ENCODE assay signal across 14 cellular contexts in genomic region chr7:135716677-135717238, GRCh38. TPM values are rescaled to one million over a fixed set of nuclear protein-coding genes. Genes with fewer than 3 reads are reported as not detected.
DNase-seq lines count a peak whose midpoint lies in the region; ATAC-seq, FAIRE-seq and TF ChIP-seq lines count a peak whose summit lies in the region.
"Had no signal": no experiment of that assay in that cellular context is flagged by ENCODE, and none has a peak within 500 bp of the region (broad histone marks: within the 10 kb centered on the region; RNA-seq: fewer than 3 reads in every experiment).

No MANE protein-coding gene starts in this region.

- CTCF ChIA-PET in MCF 10A (lab: Yijun Ruan, JAX): interaction anchor here (0.6 to 3.7 kb wide), 8 partner anchors 19 to 763 kb away, joined by 3 to 18 read pairs (median 3); no protein-coding TSS in a partner anchor
- CTCF ChIA-PET in endothelial cell of umbilical vein (lab: Charles Lee): interaction anchor here (0.7 to 1.5 kb wide), 5 partner anchors 12 to 46 kb away, joined by 3 to 6 read pairs (median 4); no protein-coding TSS in a partner anchor

- no peaks in the 10 kb centered on the region for H3K9me1 ChIP-seq in endothelial cell of umbilical vein (replicated peaks; ENCODE audit: control insufficient read depth, extremely low read depth, insufficient read depth, low read length)

- no peaks in the 10 kb centered on the region for H3K79me2 ChIP-seq in endothelial cell of umbilical vein (ENCODE audit: control insufficient read depth, insufficient read depth, low read length)

- H3K4me1 Mint-ChIP-seq in MCF 10A (ENCODE audit: insufficient read depth, unreplicated experiment) (no peaks in the 10 kb centered on the region), endodermal cell (peaks cover 11% of the 10 kb centered on the region)

- H3K27me3 Mint-ChIP-seq in MCF 10A (ENCODE audit: insufficient read depth, unreplicated experiment) (no peaks in the 10 kb centered on the region), endodermal cell (ENCODE audit: insufficient read depth) (no peaks in the 10 kb centered on the region)

- H3K27ac Mint-ChIP-seq in MCF 10A (ENCODE audit: low read depth, unreplicated experiment) (no peak overlapping the region), endodermal cell (no peak overlapping the region)
- H3K27ac Mint-ChIP-seq: activated CD8-positive, alpha-beta memory T cell treated with anti-CD3 and anti-CD28 coated beads, Interleukin-2, amount 10 ng/mL, durations not matched to agents 7 days and 5 days had no signal

- H3K9ac ChIP-seq in endothelial cell of umbilical vein (replicated peaks; ENCODE audit: extremely low read depth, insufficient read depth, low read length): no peak overlapping the region
- no peak overlapping the region for H3K9ac ChIP-seq in endodermal cell (ENCODE audit: extremely low read depth, low read length, poor library complexity, severe bottlenecking)

- 73 to 79% methylated on average over 9 of the region's 9 CpGs for WGBS in endodermal cell (ENCODE audit: insufficient coverage in 1 of 2, insufficient read length in 1 of 2), 2 experiments

- H3K9me3 ChIP-seq in breast epithelium: no peaks in the 10 kb centered on the region
- H3K9me3 ChIP-seq in endothelial cell of umbilical vein (replicated peaks; ENCODE audit: control insufficient read depth, insufficient read depth, low read length): no peaks in the 10 kb centered on the region
- H3K9me3 ChIP-seq in endodermal cell (ENCODE audit: control insufficient read depth, low read length): no peaks in the 10 kb centered on the region

- peak overlapping the region; percentile 67 for H2AFZ ChIP-seq in endothelial cell of umbilical vein (ENCODE audit: low read depth, low read length)

- H3K9me3 Mint-ChIP-seq in MCF 10A (ENCODE audit: unreplicated experiment) (no peaks in the 10 kb centered on the region), endodermal cell (no peaks in the 10 kb centered on the region)

- H3K4me1 ChIP-seq in breast epithelium (no peaks in the 10 kb centered on the region), endothelial cell of umbilical vein (ENCODE audit: control insufficient read depth, extremely low read depth, insufficient read depth, low read length) (peaks cover 15% of the 10 kb centered on the region), endodermal cell (ENCODE audit: control insufficient read depth, insufficient read depth, low read length) (peaks cover 6% of the 10 kb centered on the region)

- TF ChIP-seq POLR2A in breast epithelium (IDR thresholded peaks at IDR 0.05) (no peak), endothelial cell of umbilical vein (IDR thresholded peaks at IDR 0.05; ENCODE audit: low read depth, low read length) (no peak)

- dilution Hi-C loops in endothelial cell of umbilical vein (cut with MboI; ENCODE audit: extremely low pct_ligation_motif_present, low sequenced_read_pairs): no loop called here

- BruUV-seq in MCF 10A (replicated peaks; lab: Mats Ljungman, UMichigan) (no TSS peak), endothelial cell of umbilical vein (replicated peaks; lab: Mats Ljungman, UMichigan) (no TSS peak)

- no peaks in the 10 kb centered on the region for H4K20me1 ChIP-seq in endothelial cell of umbilical vein (replicated peaks; ENCODE audit: control insufficient read depth, extremely low read depth, insufficient read depth, low read length)

- H3K4me3 Mint-ChIP-seq in MCF 10A (ENCODE audit: unreplicated experiment) (no peak overlapping the region), endodermal cell (no peak overlapping the region)
- H3K4me3 Mint-ChIP-seq: activated CD8-positive, alpha-beta memory T cell treated with anti-CD3 and anti-CD28 coated beads, Interleukin-2, amount 10 ng/mL, durations not matched to agents 7 days and 5 days had no signal

- no peak overlapping the region for H3K4me3 ChIP-seq in breast epithelium
- no peak overlapping the region for H3K4me3 ChIP-seq in endothelial cell of umbilical vein (replicated peaks in 1 of 3; ENCODE audit: insufficient read depth in 1 of 3, low read depth in 1 of 3, low read length in 3 of 3)
- H3K4me3 ChIP-seq in endodermal cell (ENCODE audit: low read length): no peak overlapping the region
- H3K4me3 ChIP-seq: smooth muscle cell had no signal

- H3K4me2 ChIP-seq in endothelial cell of umbilical vein (ENCODE audit: insufficient read depth, low read length): no peak overlapping the region
- H3K4me2 ChIP-seq: smooth muscle cell had no signal

- H3K27me3 ChIP-seq in breast epithelium (no peaks in the 10 kb centered on the region), endothelial cell of umbilical vein (ENCODE audit: control insufficient read depth in 2 of 2, insufficient read depth in 2 of 2, low read length in 2 of 2) (no peaks in the 10 kb centered on the region), endodermal cell (ENCODE audit: control insufficient read depth, insufficient read depth, low read length, poor library complexity, severe bottlenecking) (no peaks in the 10 kb centered on the region)

- peak; percentile 92 for DNase-seq in MCF 10A (ENCODE audit: unreplicated experiment)
- no peak for DNase-seq in breast epithelium (ENCODE audit: low spot score in 2 of 2)
- peak; percentile 18 for DNase-seq in NCI-H748 treated with DMSO at 0.1 percent for 48 hours (lab: John Stamatoyannopoulos, UW)
- DNase-seq in endothelial cell of umbilical vein (ENCODE audit: low read depth, low spot score): peak; percentile 81
- DNase-seq in stimulated activated CD4-positive, alpha-beta T cell treated with anti-CD3 and anti-CD28 coated beads, Interleukin-12 subunit alpha, Interleukin-12 subunit beta, amount 100 ng/mL, for 4 hours: no peak
- DNase-seq in endodermal cell: no peak
- DNase-seq: activated CD8-positive, alpha-beta memory T cell treated with anti-CD3 and anti-CD28 coated beads, Interleukin-2, amount 10 ng/mL, durations not matched to agents 7 days and 5 days; KBM-7 had no signal

- H3K27ac ChIP-seq in breast epithelium (no peak overlapping the region), endothelial cell of umbilical vein (ENCODE audit: insufficient read depth, low read depth, low read length) (no peak overlapping the region), endodermal cell (ENCODE audit: low read depth, low read length) (no peak overlapping the region)
- H3K27ac ChIP-seq: 22Rv1 had no signal

- TF ChIP-seq CTCF in MCF 10A (IDR thresholded peaks at IDR 0.05; ENCODE audit: unreplicated experiment) (no peak), breast epithelium (IDR thresholded peaks at IDR 0.05) (no peak), endothelial cell of umbilical vein (IDR thresholded peaks at IDR 0.05; ENCODE audit: extremely low read depth in 1 of 2, insufficient read depth in 1 of 2, low read depth in 1 of 2, low read length in 2 of 2) (no peak), endodermal cell (conservative IDR thresholded peaks at IDR 0.05) (no peak)

- POLR2A ChIA-PET in MCF 10A (lab: Yijun Ruan, JAX) (interaction anchor here (0.8 to 2.3 kb wide), 5 partner anchors 25 to 44 kb away, joined by 3 to 12 read pairs (median 3); no protein-coding TSS in a partner anchor), endothelial cell of umbilical vein (lab: Charles Lee) (no interaction called here)

- ATAC-seq in HG03460 (IDR thresholded peaks at IDR 0.05; ENCODE audit: unreplicated experiment) (no peak), GM18511 (IDR thresholded peaks at IDR 0.05; ENCODE audit: unreplicated experiment) (no peak)
- ATAC-seq: activated CD8-positive, alpha-beta memory T cell treated with anti-CD3 and anti-CD28 coated beads, Interleukin-2, amount 10 ng/mL, durations not matched to agents 7 days and 5 days had no signal

- H3K36me3 Mint-ChIP-seq in MCF 10A (ENCODE audit: insufficient read depth, unreplicated experiment): no peaks in the 10 kb centered on the region
- no peaks in the 10 kb centered on the region for H3K36me3 Mint-ChIP-seq in endodermal cell (ENCODE audit: low read depth)
- H3K36me3 Mint-ChIP-seq: activated CD8-positive, alpha-beta memory T cell treated with anti-CD3 and anti-CD28 coated beads, Interleukin-2, amount 10 ng/mL, durations not matched to agents 7 days and 5 days had no signal

- no peaks in the 10 kb centered on the region for H3K36me3 ChIP-seq in breast epithelium
- H3K36me3 ChIP-seq in endothelial cell of umbilical vein (ENCODE audit: control insufficient read depth in 2 of 2, extremely low read depth in 1 of 2, insufficient read depth in 2 of 2, low read length in 2 of 2): no peaks in the 10 kb centered on the region
- H3K36me3 ChIP-seq in endodermal cell (ENCODE audit: control insufficient read depth, insufficient read depth, low read length): no peaks in the 10 kb centered on the region

- peak; percentile 84 for FAIRE-seq in endothelial cell of umbilical vein (lab: Jason Lieb, UNC)

- intact Hi-C loops in MCF 10A (cut with micrococcal nuclease) (no loop called here), breast epithelium (cut with DNase I; ENCODE audit: low total_unique reads) (no loop called here), endothelial cell of umbilical vein (cut with micrococcal nuclease) (no loop called here)

RNA-seq across cellular contexts. Expression of gene SLC13A4, which starts 11.2 kb away (rescaled TPM):
- total RNA-seq in MCF 10A (2022) (not detected in 2 replicates), breast epithelium (under 1 TPM in 2 of 3 donors, not detected in 1; 0.29 to 0.32 TPM), endothelial cell of umbilical vein (not detected in 2 replicates), endodermal cell (1 to 10 TPM; 1.8 to 3.2 TPM)
- polyA plus RNA-seq in endothelial cell of umbilical vein: not detected in 2 replicates
- polyA plus RNA-seq in endothelial cell of umbilical vein (2011; cell fraction: cytosol; rRNA removed): not detected in 2 replicates
- polyA plus RNA-seq in endothelial cell of umbilical vein (2011; cell fraction: nucleus; rRNA removed): not detected in 2 replicates
- polyA plus RNA-seq in endothelial cell of umbilical vein (2012): 0.16 and 0.46 TPM in 2 replicates
- not detected in 2 replicates for polyA minus RNA-seq in endothelial cell of umbilical vein
- polyA minus RNA-seq in endothelial cell of umbilical vein (2011; cell fraction: cytosol; rRNA and poly(A)+ RNA removed): not detected
- polyA minus RNA-seq in endothelial cell of umbilical vein (2011; cell fraction: nucleus; rRNA and poly(A)+ RNA removed): not detected in 2 replicates
- polyA plus RNA-seq in endodermal cell (2013, experiment 1 of 2): 2.7 TPM
- 1.4 TPM for polyA plus RNA-seq in endodermal cell (2013, experiment 2 of 2)
- total RNA-seq: activated CD8-positive, alpha-beta memory T cell treated with anti-CD3 and anti-CD28 coated beads, Interleukin-2, amount 10 ng/mL, durations not matched to agents 7 days and 5 days; dermis microvascular lymphatic vessel endothelial cell; smooth muscle cell had no signal

RNA-seq across cellular contexts. Expression of gene FAM180A, which starts 31.9 kb away (rescaled TPM):
- total RNA-seq in MCF 10A (2022) (0.17 TPM in 1 of 2 replicates, not detected in the other), breast epithelium (10 to 100 TPM in 1 of 3 donors, 1 to 10 TPM in 2; 5.2 to 11.9 (median 9.1) TPM), endothelial cell of umbilical vein (not detected in 2 replicates), endodermal cell (not detected)
- not detected in 2 replicates for polyA plus RNA-seq in endothelial cell of umbilical vein
- not detected in 2 replicates for polyA plus RNA-seq in endothelial cell of umbilical vein (2011; cell fraction: cytosol; rRNA removed)
- polyA plus RNA-seq in endothelial cell of umbilical vein (2011; cell fraction: nucleus; rRNA removed): not detected in 2 replicates
- polyA plus RNA-seq in endothelial cell of umbilical vein (2012): not detected in 2 replicates
- not detected in 2 replicates for polyA minus RNA-seq in endothelial cell of umbilical vein
- not detected for polyA minus RNA-seq in endothelial cell of umbilical vein (2011; cell fraction: cytosol; rRNA and poly(A)+ RNA removed)
- polyA minus RNA-seq in endothelial cell of umbilical vein (2011; cell fraction: nucleus; rRNA and poly(A)+ RNA removed): not detected in 2 replicates
- not detected for polyA plus RNA-seq in endodermal cell (2013, experiment 1 of 2)
- not detected for polyA plus RNA-seq in endodermal cell (2013, experiment 2 of 2)
- total RNA-seq: activated CD8-positive, alpha-beta memory T cell treated with anti-CD3 and anti-CD28 coated beads, Interleukin-2, amount 10 ng/mL, durations not matched to agents 7 days and 5 days; dermis microvascular lymphatic vessel endothelial cell; SK-MEL-5; smooth muscle cell had no signal

RNA-seq across cellular contexts. Expression of gene STMP1, which starts 54.4 kb away (rescaled TPM):
- total RNA-seq in MCF 10A (2022): 33.6 and 37.0 TPM in 2 replicates
- total RNA-seq in breast epithelium: 10 to 100 TPM; 13.9 to 27.2 (median 18.4) TPM
- 21.4 and 31.3 TPM in 2 replicates for total RNA-seq in endothelial cell of umbilical vein
- 13.5 and 17.1 TPM in 2 replicates for polyA plus RNA-seq in endothelial cell of umbilical vein
- 18.3 and 20.0 TPM in 2 replicates for polyA plus RNA-seq in endothelial cell of umbilical vein (2011; cell fraction: cytosol; rRNA removed)
- 8.8 and 12.0 TPM in 2 replicates for polyA plus RNA-seq in endothelial cell of umbilical vein (2011; cell fraction: nucleus; rRNA removed)
- polyA plus RNA-seq in endothelial cell of umbilical vein (2012): 22.9 and 30.7 TPM in 2 replicates
- 14.2 and 17.9 TPM in 2 replicates for polyA minus RNA-seq in endothelial cell of umbilical vein
- 14.6 TPM for polyA minus RNA-seq in endothelial cell of umbilical vein (2011; cell fraction: cytosol; rRNA and poly(A)+ RNA removed)
- polyA minus RNA-seq in endothelial cell of umbilical vein (2011; cell fraction: nucleus; rRNA and poly(A)+ RNA removed): 13.0 and 16.7 TPM in 2 replicates
- total RNA-seq in endodermal cell: 10 to 100 TPM; 33.1 to 38.2 TPM
- 64.2 TPM for polyA plus RNA-seq in endodermal cell (2013, experiment 1 of 2)
- polyA plus RNA-seq in endodermal cell (2013, experiment 2 of 2): 63.6 TPM

Comparison
In these comparisons a context has a peak if more than half of its experiments do, and no peak if none do; other contexts are left out.
1. DNase-seq: peak in MCF 10A (single experiment), NCI-H748 treated with DMSO at 0.1 percent for 48 hours (single experiment) and endothelial cell of umbilical vein (single experiment); none in breast epithelium (0 of 2), stimulated activated CD4-positive, alpha-beta T cell treated with anti-CD3 and anti-CD28 coated beads, Interleukin-12 subunit alpha, Interleukin-12 subunit beta, amount 100 ng/mL, for 4 hours (single experiment) and endodermal cell (single experiment).